21 cellular contexts compared by ENCODE assay signal in the genomic region with DNA sequence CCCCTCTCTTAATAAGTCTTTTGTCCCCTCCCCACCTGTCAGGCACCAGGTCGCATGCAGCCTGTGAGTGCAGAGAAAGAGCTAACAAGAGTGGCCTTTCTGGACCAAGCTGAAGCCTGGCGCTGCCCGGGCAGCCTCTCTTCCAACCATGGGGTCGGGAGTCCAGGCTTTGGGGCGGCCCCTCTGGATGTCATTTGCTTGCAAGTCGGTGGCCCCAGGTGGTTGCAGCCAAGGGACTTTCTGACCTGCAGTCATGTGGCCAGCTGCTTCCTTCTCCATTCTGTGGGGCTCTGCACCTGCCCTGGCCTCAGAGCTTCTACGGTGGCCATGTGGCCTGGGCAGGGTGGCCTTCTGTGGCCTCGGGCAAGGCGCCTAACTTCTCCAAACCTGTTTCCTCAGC.
"Had no signal": no experiment of that assay in that cellular context is flagged by ENCODE, and none has a peak within 500 bp of the region (broad histone marks: within the 10 kb centered on the region; RNA-seq: fewer than 3 reads in every experiment).

No MANE protein-coding gene starts in this region.

- H3K36me3 ChIP-seq: left lung, lower lobe of right lung, suprapubic skin, transverse colon, vagina had no signal

- H3K9me3 ChIP-seq: left lung, lower lobe of right lung, mucosa of descending colon, suprapubic skin, transverse colon, vagina had no signal

- H3K4me3 Mint-ChIP-seq: effector memory CD8-positive, alpha-beta T cell; naive B cell; natural killer cell treated with Interleukin-12 subunit alpha and Interleukin-12 subunit beta and Interleukin-15 and Interleukin-18, amount 100 ng/mL, for 72 hours; neural crest cell; stimulated activated naive CD8-positive, alpha-beta T cell treated with anti-CD3 and anti-CD28 coated beads, Interleukin-15, amount 100 ng/mL, for 72 hours had no signal

- H3K27me3 Mint-ChIP-seq: effector memory CD8-positive, alpha-beta T cell; naive B cell; natural killer cell treated with Interleukin-12 subunit alpha and Interleukin-12 subunit beta and Interleukin-15 and Interleukin-18, amount 100 ng/mL, for 72 hours; stimulated activated naive CD8-positive, alpha-beta T cell treated with anti-CD3 and anti-CD28 coated beads, Interleukin-15, amount 100 ng/mL, for 72 hours had no signal

- H3K4me1 ChIP-seq: left lung, lower lobe of right lung, parathyroid adenoma, transverse colon, vagina had no signal

- H3K4me1 Mint-ChIP-seq: naive B cell; stimulated activated naive CD8-positive, alpha-beta T cell treated with anti-CD3 and anti-CD28 coated beads, Interleukin-15, amount 100 ng/mL, for 72 hours had no signal

- H3K9ac ChIP-seq: parathyroid adenoma had no signal

- H3K9me3 Mint-ChIP-seq: effector memory CD8-positive, alpha-beta T cell; naive B cell; natural killer cell treated with Interleukin-12 subunit alpha and Interleukin-12 subunit beta and Interleukin-15 and Interleukin-18, amount 100 ng/mL, for 72 hours; neural crest cell; stimulated activated naive CD8-positive, alpha-beta T cell treated with anti-CD3 and anti-CD28 coated beads, Interleukin-15, amount 100 ng/mL, for 72 hours had no signal

- H3K27ac ChIP-seq: left lung, lower lobe of right lung, parathyroid adenoma, suprapubic skin, transverse colon, vagina had no signal

- H3K27ac Mint-ChIP-seq: effector memory CD8-positive, alpha-beta T cell; naive B cell; natural killer cell treated with Interleukin-12 subunit alpha and Interleukin-12 subunit beta and Interleukin-15 and Interleukin-18, amount 100 ng/mL, for 72 hours; progenitor cell of endocrine pancreas; stimulated activated naive CD8-positive, alpha-beta T cell treated with anti-CD3 and anti-CD28 coated beads, Interleukin-15, amount 100 ng/mL, for 72 hours had no signal

- H3K27me3 ChIP-seq: left lung, suprapubic skin, transverse colon, vagina had no signal

- DNase-seq: cortex of kidney; effector memory CD8-positive, alpha-beta T cell; lower lobe of right lung; mucosa of descending colon; naive B cell; stimulated activated CD4-positive, alpha-beta T cell treated with anti-CD3 and anti-CD28 coated beads, Interleukin-12 subunit alpha, Interleukin-12 subunit beta, amount 100 ng/mL, for 4 hours; stimulated activated CD4-positive, alpha-beta T cell treated with anti-CD3 and anti-CD28 coated beads, Interleukin-1b, Interleukin-23, amount 100 ng/mL, for 48 hours; stimulated activated CD4-positive, alpha-beta T cell treated with anti-CD3 and anti-CD28 coated beads, Interleukin-4, amount 100 ng/mL, for 1 hour; stimulated activated CD8-positive, alpha-beta memory T cell treated with anti-CD3 and anti-CD28 coated beads, Interleukin-4, amount 100 ng/mL, for 48 hours; stimulated activated naive CD4-positive, alpha-beta T cell; stimulated activated naive CD8-positive, alpha-beta T cell treated with anti-CD3 and anti-CD28 coated beads, Interleukin-15, amount 100 ng/mL, for 72 hours; transverse colon had no signal

- H3K4me3 ChIP-seq: left lung, lower lobe of right lung, mucosa of descending colon, smooth muscle cell, suprapubic skin, transverse colon, vagina had no signal

- H3K36me3 Mint-ChIP-seq: naive B cell; natural killer cell treated with Interleukin-12 subunit alpha and Interleukin-12 subunit beta and Interleukin-15 and Interleukin-18, amount 100 ng/mL, for 72 hours had no signal

- ATAC-seq: effector memory CD8-positive, alpha-beta T cell; left lung; lower lobe of right lung; mucosa of descending colon; natural killer cell treated with Interleukin-12 subunit alpha and Interleukin-12 subunit beta and Interleukin-15 and Interleukin-18, amount 100 ng/mL, for 72 hours; sciatic nerve; stimulated activated naive CD8-positive, alpha-beta T cell treated with anti-CD3 and anti-CD28 coated beads, Interleukin-15, amount 100 ng/mL, for 72 hours had no signal
